In the genomic region with DNA sequence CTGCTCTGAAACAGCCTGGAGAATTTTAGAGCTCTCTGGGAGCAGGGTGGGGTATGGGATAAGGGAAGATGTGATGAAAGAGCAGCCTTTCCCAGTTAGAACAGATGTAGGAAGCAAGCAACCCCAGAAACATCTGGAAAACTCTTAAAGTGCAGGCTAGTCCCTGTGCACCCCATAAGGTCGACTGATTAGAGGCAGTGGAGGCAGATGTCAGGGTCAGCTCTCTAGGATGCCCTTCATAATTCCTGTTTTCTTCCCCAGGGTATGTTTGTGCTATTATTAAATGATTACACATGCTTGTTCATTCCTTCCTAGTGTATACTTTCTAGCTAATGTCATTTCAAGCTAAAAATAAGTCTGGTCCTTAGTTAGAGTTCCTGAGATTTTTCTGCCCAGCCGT, we compare ENCODE assay signal across 21 cellular contexts. TPM values are rescaled to one million over a fixed set of nuclear protein-coding genes. Genes with fewer than 3 reads are reported as not detected.
A peak's percentile ranks its signal among the peaks of the same experiment; 100 is the strongest.
DNase-seq lines count a peak whose midpoint lies in the region; TF ChIP-seq lines count a peak whose summit lies in the region.
"Had no signal": no experiment of that assay in that cellular context is flagged by ENCODE, and none has a peak within 500 bp of the region (broad histone marks: within the 10 kb centered on the region; RNA-seq: fewer than 3 reads in every experiment).

No MANE protein-coding gene starts in this region.

- intact Hi-C loops in left ventricle myocardium inferior (cut with micrococcal nuclease), result no loop called here
- intact Hi-C loops in sigmoid colon (cut with DNase I), result no loop called here

- H3K4me1 ChIP-seq in left ventricle myocardium inferior (peaks cover 100% of the 10 kb centered on the region), sigmoid colon (peaks cover 0 to 50% (median 43%) of the 10 kb centered on the region in 4 donors), endodermal cell (ENCODE audit: control insufficient read depth, insufficient read depth, low read length) (peaks cover 18% of the 10 kb centered on the region)
- H3K4me1 ChIP-seq: BE2C had no signal

- POLR2A ChIA-PET in BJ (lab: Charles Lee), result interaction anchor here (0.5 to 1.0 kb wide), 3 partner anchors 9 to 1192 kb away, joined by 3 to 10 read pairs (median 4); no protein-coding TSS in a partner anchor
- POLR2A ChIA-PET in GM10248 (lab: Yijun Ruan, JAX), result no interaction called here

- no peak for TF ChIP-seq POLR2A in sigmoid colon (IDR thresholded peaks at IDR 0.05)

- TF ChIP-seq EP300 in sigmoid colon (IDR thresholded peaks at IDR 0.05), result no peak

- TF ChIP-seq CTCF in BJ (IDR thresholded peaks at IDR 0.05; ENCODE audit: insufficient read depth, low read depth, low read length) (no peak), cardiac fibroblast (IDR thresholded peaks at IDR 0.05; ENCODE audit: low read depth, low read length) (no peak), left ventricle myocardium inferior (IDR thresholded peaks at IDR 0.05; ENCODE audit: borderline replicate concordance) (no peak), sigmoid colon (IDR thresholded peaks at IDR 0.05) (no peak), endodermal cell (conservative IDR thresholded peaks at IDR 0.05) (no peak), GM10248 (IDR thresholded peaks at IDR 0.05; ENCODE audit: control extremely low read depth, extremely low read depth, low read depth, missing control alignments) (no peak)

- no peak overlapping the region for H3K4me3 ChIP-seq in BJ (ENCODE audit: low read depth, low read length)
- H3K4me3 ChIP-seq in cardiac fibroblast (replicated peaks in 1 of 2; ENCODE audit: low read depth in 2 of 2, low read length in 2 of 2), result no peak overlapping the region
- H3K4me3 ChIP-seq in left ventricle myocardium inferior, result peak overlapping the region; percentile 3
- no peak overlapping the region for H3K4me3 ChIP-seq in sigmoid colon
- H3K4me3 ChIP-seq in endodermal cell (ENCODE audit: low read length), result no peak overlapping the region
- H3K4me3 ChIP-seq: body of pancreas, transverse colon had no signal

- WGBS in sigmoid colon, 2 donors, result 62 to 64% methylated on average over 2 of the region's 2 CpGs
- WGBS in endodermal cell (ENCODE audit: insufficient coverage in 1 of 2, insufficient read length in 1 of 2), 2 experiments, result 94% methylated on average over 2 of the region's 2 CpGs; no CpG with 5 or more reads in 1 of the 2 experiments

- CTCF ChIA-PET in BJ (lab: Yijun Ruan, JAX) (interaction anchor here (0.9 to 3.1 kb wide), 5 partner anchors 11 to 41 kb away, joined by 3 to 22 read pairs (median 7); a partner anchor contains a TSS), GM10248 (lab: Yijun Ruan, JAX) (interaction anchor here (1.3 kb wide), 1 partner anchor 9 kb away, joined by 5 read pairs; no protein-coding TSS in a partner anchor)

- no peak overlapping the region for H3K4me3 Mint-ChIP-seq in endodermal cell
- no peak overlapping the region for H3K4me3 Mint-ChIP-seq in activated T-cell treated with anti-CD3 and anti-CD28 coated beads, Interleukin-2, amount 50 U/mL, for 24 hours
- H3K4me3 Mint-ChIP-seq: activated B cell treated with CpG ODN at 0.5 μM for 24 hours, T-cell had no signal

- no peaks in the 10 kb centered on the region for H3K27me3 Mint-ChIP-seq in endodermal cell (ENCODE audit: insufficient read depth)
- H3K27me3 Mint-ChIP-seq in activated T-cell treated with anti-CD3 and anti-CD28 coated beads, Interleukin-2, amount 50 U/mL, for 24 hours, result no peaks in the 10 kb centered on the region
- H3K27me3 Mint-ChIP-seq: activated B cell treated with CpG ODN at 0.5 μM for 24 hours, T-cell had no signal

- no peak overlapping the region for H3K9ac ChIP-seq in endodermal cell (ENCODE audit: extremely low read depth, low read length, poor library complexity, severe bottlenecking)

- H3K36me3 Mint-ChIP-seq in endodermal cell (ENCODE audit: low read depth), result no peaks in the 10 kb centered on the region
- no peaks in the 10 kb centered on the region for H3K36me3 Mint-ChIP-seq in activated T-cell treated with anti-CD3 and anti-CD28 coated beads, Interleukin-2, amount 50 U/mL, for 24 hours (ENCODE audit: low read depth)
- H3K36me3 Mint-ChIP-seq: T-cell had no signal

- H3K27ac Mint-ChIP-seq in endodermal cell, result no peak overlapping the region
- H3K27ac Mint-ChIP-seq in activated T-cell treated with anti-CD3 and anti-CD28 coated beads, Interleukin-2, amount 50 U/mL, for 24 hours, result no peak overlapping the region
- H3K27ac Mint-ChIP-seq: activated B cell treated with CpG ODN at 0.5 μM for 24 hours, progenitor cell of endocrine pancreas, T-cell had no signal

- peak overlapping the region; percentile 87 for H3K27ac ChIP-seq in left ventricle myocardium inferior (replicated peaks)
- H3K27ac ChIP-seq in sigmoid colon, result peak overlapping the region in 3 of 4 donors; percentile 31 to 71 (median 48)
- H3K27ac ChIP-seq in endodermal cell (ENCODE audit: low read depth, low read length), result no peak overlapping the region
- H3K27ac ChIP-seq: body of pancreas had no signal

- H3K9me3 Mint-ChIP-seq in endodermal cell, result no peaks in the 10 kb centered on the region
- no peaks in the 10 kb centered on the region for H3K9me3 Mint-ChIP-seq in activated T-cell treated with anti-CD3 and anti-CD28 coated beads, Interleukin-2, amount 50 U/mL, for 24 hours
- H3K9me3 Mint-ChIP-seq: activated B cell treated with CpG ODN at 0.5 μM for 24 hours had no signal

- no peaks in the 10 kb centered on the region for H3K27me3 ChIP-seq in BJ (ENCODE audit: control insufficient read depth, insufficient read depth, low read length)
- no peaks in the 10 kb centered on the region for H3K27me3 ChIP-seq in left ventricle myocardium inferior (ENCODE audit: low read depth)
- H3K27me3 ChIP-seq in sigmoid colon, result no peaks in the 10 kb centered on the region
- no peaks in the 10 kb centered on the region for H3K27me3 ChIP-seq in endodermal cell (ENCODE audit: control insufficient read depth, insufficient read depth, low read length, poor library complexity, severe bottlenecking)
- H3K27me3 ChIP-seq: BE2C, body of pancreas, transverse colon had no signal

- DNase-seq in BJ (ENCODE audit: low read depth) (peak; percentile 70), cardiac fibroblast (ENCODE audit: low read depth in 2 of 2) (peak; percentile 12 to 47), left ventricle myocardium inferior (peak; percentile 16), sigmoid colon (no peak), endodermal cell (no peak), NCI-H526 (lab: John Stamatoyannopoulos, UW) (no peak), GM10248 (ENCODE audit: extremely low spot score) (no peak)
- no peak for DNase-seq in activated T-cell treated with anti-CD3 and anti-CD28 coated beads, Interleukin-2, amount 50 U/mL, for 24 hours
- DNase-seq: activated B cell treated with CpG ODN at 0.5 μM for 24 hours; activated naive CD4-positive, alpha-beta T cell treated with Interleukin-2 at 50 U/mL for 16 hours; BE2C; body of pancreas; DMS 273 treated with DMSO at 0.1 percent for 48 hours; effector CD4-positive, alpha-beta T cell; NCI-H2107; NCI-H82; RPMI8226; stimulated activated CD4-positive, alpha-beta T cell treated with anti-CD3 and anti-CD28 coated beads, Interleukin-2, amount 100 ng/mL, for 24 hours; T-cell; transverse colon had no signal

- no peaks in the 10 kb centered on the region for H3K36me3 ChIP-seq in BJ (ENCODE audit: control insufficient read depth, insufficient read depth, low read length)
- H3K36me3 ChIP-seq in left ventricle myocardium inferior, result no peaks in the 10 kb centered on the region
- H3K36me3 ChIP-seq in sigmoid colon, result no peaks in the 10 kb centered on the region
- no peaks in the 10 kb centered on the region for H3K36me3 ChIP-seq in endodermal cell (ENCODE audit: control insufficient read depth, insufficient read depth, low read length)
- H3K36me3 ChIP-seq: BE2C, transverse colon had no signal

- peaks cover 58% of the 10 kb centered on the region for H3K4me1 Mint-ChIP-seq in endodermal cell
- H3K4me1 Mint-ChIP-seq in activated T-cell treated with anti-CD3 and anti-CD28 coated beads, Interleukin-2, amount 50 U/mL, for 24 hours (ENCODE audit: low read depth), result no peaks in the 10 kb centered on the region
- H3K4me1 Mint-ChIP-seq: activated B cell treated with CpG ODN at 0.5 μM for 24 hours, T-cell had no signal

- H3K9me3 ChIP-seq in left ventricle myocardium inferior (replicated peaks) (no peaks in the 10 kb centered on the region), sigmoid colon (no peaks in the 10 kb centered on the region), endodermal cell (ENCODE audit: control insufficient read depth, low read length) (no peaks in the 10 kb centered on the region)
- H3K9me3 ChIP-seq: BE2C, body of pancreas, transverse colon had no signal

RNA-seq across cellular contexts. Expression of a gene that starts 41.7 kb away (rescaled TPM):
- 149 TPM in 2 replicates for polyA plus RNA-seq in BJ (2011; rRNA removed)
- 64.4 and 74.7 TPM in 2 replicates for polyA minus RNA-seq in BJ (2011; rRNA and poly(A)+ RNA removed)
- total RNA-seq in left ventricle myocardium inferior, result 132 TPM
- total RNA-seq in sigmoid colon, result 100 to 1,000 TPM in 1 of 4 donors, 10 to 100 TPM in 3; 62.8 to 151 (median 73.4) TPM
- polyA plus RNA-seq in sigmoid colon, result 10 to 100 TPM in 1 of 3 donors, 1 to 10 TPM in 2; 3.9 to 18.0 (median 4.8) TPM
- total RNA-seq in endodermal cell, result 10 to 100 TPM; 47.2 to 57.6 TPM
- 79.0 TPM for polyA plus RNA-seq in endodermal cell (2013, experiment 1 of 2)
- polyA plus RNA-seq in endodermal cell (2013, experiment 2 of 2), result 78.6 TPM

Comparison
In these comparisons a context has a peak if more than half of its experiments do, and no peak if none do; other contexts are left out.
1. DNase-seq: peak in BJ (single experiment), cardiac fibroblast (2 of 2) and left ventricle myocardium inferior (single experiment); none in sigmoid colon (single experiment), endodermal cell (single experiment), NCI-H526 (0 of 2), activated T-cell treated with anti-CD3 and anti-CD28 coated beads, Interleukin-2, amount 50 U/mL, for 24 hours (single experiment) and GM10248 (single experiment).